In genomic region chr18:77098554-77099174, GRCh38 we compare ENCODE assay signal across 8 cellular contexts. TPM values are rescaled to one million over a fixed set of nuclear protein-coding genes. Genes with fewer than 3 reads are reported as not detected.
A peak's percentile ranks its signal among the peaks of the same experiment; 100 is the strongest.
DNase-seq lines count a peak whose midpoint lies in the region; ATAC-seq, FAIRE-seq and TF ChIP-seq lines count a peak whose summit lies in the region.

No MANE protein-coding gene starts in this region.

- H3K4me2 ChIP-seq in Loucy (ENCODE audit: low read depth, low read length, poor library complexity, severe bottlenecking) (peak overlapping the region; percentile 79), osteoblast (ENCODE audit: insufficient read depth, low read length) (peak overlapping the region; percentile 48)

- FAIRE-seq in RCC 7860 (lab: Jason Lieb, UNC), result no peak

- peaks cover 85% of the 10 kb centered on the region for H3K4me1 ChIP-seq in CD8-positive, alpha-beta memory T cell (ENCODE audit: insufficient read depth, low read length)
- H3K4me1 ChIP-seq in Loucy (ENCODE audit: insufficient read depth, low read length, poor library complexity, severe bottlenecking), result peaks cover 90% of the 10 kb centered on the region
- H3K4me1 ChIP-seq in osteoblast (ENCODE audit: insufficient read depth, low read length), result peaks cover 39% of the 10 kb centered on the region

- no peak for DNase-seq in CD8-positive, alpha-beta memory T cell
- no peak for DNase-seq in effector memory CD8-positive, alpha-beta T cell
- no peak for DNase-seq in osteoblast (ENCODE audit: insufficient read length, low spot score, missing footprints)
- no peak for DNase-seq in NCI-H1694 (lab: John Stamatoyannopoulos, UW)
- DNase-seq in activated CD4-positive, alpha-beta T cell treated with anti-CD3 and anti-CD28 coated beads, Interleukin-2, amount 50 U/mL, for 4 hours, result no peak
- DNase-seq in RCC 7860 (ENCODE audit: low spot score), result no peak

- H3F3A ChIP-seq in Loucy (ENCODE audit: low read depth), result peaks cover 19% of the 10 kb centered on the region

- no peak for ATAC-seq in effector memory CD8-positive, alpha-beta T cell (replicated peaks)
- ATAC-seq in GM19467 (IDR thresholded peaks at IDR 0.05; ENCODE audit: unreplicated experiment), result no peak

- no peak overlapping the region for H3K4me3 ChIP-seq in CD8-positive, alpha-beta memory T cell (ENCODE audit: low read length)
- H3K4me3 ChIP-seq in Loucy (ENCODE audit: low read length, poor library complexity, severe bottlenecking) (no peak overlapping the region), osteoblast (ENCODE audit: insufficient read depth, low read length) (peak overlapping the region; percentile 58)

- POLR2A ChIA-PET in CD8-positive, alpha-beta memory T cell (lab: Charles Lee), result interaction anchor here (1.8 kb wide), 1 partner anchor 9 kb away, joined by 4 read pairs; no protein-coding TSS in a partner anchor

- TF ChIP-seq CTCF in Loucy (conservative IDR thresholded peaks at IDR 0.05; ENCODE audit: low read length) (no peak), osteoblast (IDR thresholded peaks at IDR 0.05; ENCODE audit: extremely low read depth, low read depth, low read length) (no peak)

- no peaks in the 10 kb centered on the region for H3K27me3 Mint-ChIP-seq in CD8-positive, alpha-beta memory T cell
- H3K27me3 Mint-ChIP-seq in effector memory CD8-positive, alpha-beta T cell, result no peaks in the 10 kb centered on the region

- peak overlapping the region; percentile 93 to 98 (median 96) for H3K27ac Mint-ChIP-seq in CD8-positive, alpha-beta memory T cell
- H3K27ac Mint-ChIP-seq in effector memory CD8-positive, alpha-beta T cell, result peak overlapping the region; percentile 98

- H4K20me1 ChIP-seq in Loucy (ENCODE audit: insufficient read depth, low read length, poor library complexity, severe bottlenecking) (no peaks in the 10 kb centered on the region), osteoblast (ENCODE audit: insufficient read depth, low read length) (no peaks in the 10 kb centered on the region)

- no peaks in the 10 kb centered on the region for H3K9me2 ChIP-seq in Loucy (replicated peaks; ENCODE audit: low read depth, low read length)

- peaks cover 12% of the 10 kb centered on the region for H3K36me3 ChIP-seq in CD8-positive, alpha-beta memory T cell (ENCODE audit: insufficient read depth, low read length)
- no peaks in the 10 kb centered on the region for H3K36me3 ChIP-seq in Loucy (ENCODE audit: insufficient read depth, low read length)
- no peaks in the 10 kb centered on the region for H3K36me3 ChIP-seq in osteoblast (ENCODE audit: insufficient read depth, low read length)

- H3K27ac ChIP-seq in CD8-positive, alpha-beta memory T cell (ENCODE audit: low read depth, low read length), result no peak overlapping the region
- no peak overlapping the region for H3K27ac ChIP-seq in osteoblast (ENCODE audit: low read depth, low read length)

- H3K36me3 Mint-ChIP-seq in CD8-positive, alpha-beta memory T cell, result peaks cover 0 to 76% (median 8%) of the 10 kb centered on the region in 3 donors
- H3K36me3 Mint-ChIP-seq in effector memory CD8-positive, alpha-beta T cell (ENCODE audit: insufficient read depth), result peaks cover 88% of the 10 kb centered on the region

- H3K9ac ChIP-seq in Loucy (ENCODE audit: low read depth, low read length, poor library complexity, severe bottlenecking), result peak overlapping the region; percentile 53

- H3K9me3 Mint-ChIP-seq in CD8-positive, alpha-beta memory T cell, result no peaks in the 10 kb centered on the region
- no peaks in the 10 kb centered on the region for H3K9me3 Mint-ChIP-seq in effector memory CD8-positive, alpha-beta T cell

- peak overlapping the region in 6 of 7 donors; percentile 75 to 87 (median 80) for H3K4me3 Mint-ChIP-seq in CD8-positive, alpha-beta memory T cell
- H3K4me3 Mint-ChIP-seq in effector memory CD8-positive, alpha-beta T cell, result peak overlapping the region; percentile 78 to 82

- CTCF ChIA-PET in CD8-positive, alpha-beta memory T cell (lab: Charles Lee), result interaction anchor here (1.4 kb wide), 1 partner anchor 27 kb away, joined by 5 read pairs; no protein-coding TSS in a partner anchor

- H2AFZ ChIP-seq in Loucy (ENCODE audit: low read length), result no peak overlapping the region
- peak overlapping the region; percentile 86 for H2AFZ ChIP-seq in osteoblast (ENCODE audit: low read length)

- no peaks in the 10 kb centered on the region for H3K27me3 ChIP-seq in CD8-positive, alpha-beta memory T cell (ENCODE audit: insufficient read depth, low read length, poor library complexity, severe bottlenecking)
- H3K27me3 ChIP-seq in Loucy (ENCODE audit: insufficient read depth, low read length, poor library complexity, severe bottlenecking) (no peaks in the 10 kb centered on the region), osteoblast (ENCODE audit: insufficient read depth, low read length) (peaks cover 2% of the 10 kb centered on the region)

- no peaks in the 10 kb centered on the region for H3K9me3 ChIP-seq in CD8-positive, alpha-beta memory T cell (ENCODE audit: low read length)
- H3K9me3 ChIP-seq in Loucy (ENCODE audit: insufficient read depth, low read depth, low read length) (no peaks in the 10 kb centered on the region), osteoblast (ENCODE audit: low read depth, low read length) (no peaks in the 10 kb centered on the region)

- H3K79me2 ChIP-seq in Loucy (ENCODE audit: insufficient read depth, low read length), result no peaks in the 10 kb centered on the region; the same call in 1 of the 2 replicates
- H3K79me2 ChIP-seq in osteoblast (ENCODE audit: insufficient read depth, low read length), result no peaks in the 10 kb centered on the region

- peaks cover 84 to 98% (median 98%) of the 10 kb centered on the region in 3 donors for H3K4me1 Mint-ChIP-seq in CD8-positive, alpha-beta memory T cell
- H3K4me1 Mint-ChIP-seq in effector memory CD8-positive, alpha-beta T cell (ENCODE audit: low read depth in 2 of 2), result peaks cover 66 to 83% of the 10 kb centered on the region in 2 donors

RNA-seq across cellular contexts. Expression of gene MBP, which starts 33.9 kb away (rescaled TPM):
- total RNA-seq in CD8-positive, alpha-beta memory T cell, result 10 to 100 TPM; 59.5 to 60.0 TPM
- polyA plus RNA-seq in CD8-positive, alpha-beta memory T cell, result 196 TPM
- 1.5 and 2.2 TPM in 2 replicates for total RNA-seq in osteoblast

Comparison
In these comparisons a context has a peak if more than half of its experiments do, and no peak if none do; other contexts are left out.
1. RNA of gene MBP, which starts 33.9 kb away (total RNA-seq): 59.5 to 60.0 TPM in CD8-positive, alpha-beta memory T cell; 1.5 to 2.2 TPM in osteoblast; every median in the first group is over 10 times any median in the second.